Comparison of ENCODE assay signal across 18 cellular contexts in the genomic region with DNA sequence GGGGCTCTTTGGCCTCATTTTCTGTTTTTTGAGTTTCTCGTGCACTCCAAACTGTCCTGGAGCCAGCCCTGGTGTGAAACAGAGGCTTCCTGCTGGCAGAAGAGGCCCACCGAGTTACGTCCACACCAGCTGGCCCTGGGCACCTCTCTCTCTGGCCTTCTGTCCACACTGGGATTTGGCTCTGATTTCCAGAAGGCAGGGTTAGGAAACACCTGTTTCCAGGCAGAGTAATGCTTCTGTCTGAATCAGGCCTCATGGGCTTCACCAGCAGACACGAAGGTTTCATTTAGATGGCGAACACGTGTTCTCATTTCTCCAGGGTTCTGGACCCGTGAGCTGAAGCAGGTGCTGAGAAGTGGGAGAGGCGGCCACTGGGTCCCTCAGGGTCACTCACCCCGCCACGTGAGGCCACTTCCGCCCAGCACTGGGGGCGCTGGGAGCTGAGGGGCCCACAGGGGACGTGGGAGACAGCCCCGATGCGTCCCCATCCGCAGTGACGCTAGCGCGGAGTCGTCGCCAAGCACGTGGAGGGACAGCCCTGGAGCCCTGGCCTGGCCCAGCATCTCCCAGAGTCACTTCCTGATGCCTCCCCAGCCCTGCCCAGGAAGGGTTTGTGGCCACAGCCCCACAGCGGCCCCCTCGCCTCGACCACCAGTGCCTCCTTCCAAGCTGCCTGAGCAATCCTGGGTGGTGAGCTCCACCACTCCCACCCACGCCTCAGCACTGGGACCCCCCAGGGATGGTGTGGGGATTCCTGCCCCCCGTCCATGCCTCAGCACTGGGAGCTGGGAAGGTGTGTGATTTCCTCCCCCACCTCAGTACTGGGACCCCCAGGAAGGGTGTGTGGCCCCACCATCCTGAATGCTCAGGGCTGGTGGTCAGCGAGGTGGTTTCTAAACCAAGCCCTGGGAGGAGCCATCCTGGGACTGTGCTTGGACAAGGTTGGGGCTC. TPM values are rescaled to one million over a fixed set of nuclear protein-coding genes. Genes with fewer than 3 reads are reported as not detected.
DNase-seq lines count a peak whose midpoint lies in the region; ATAC-seq and TF ChIP-seq lines count a peak whose summit lies in the region.
"Had no signal": no experiment of that assay in that cellular context is flagged by ENCODE, and none has a peak within 500 bp of the region (broad histone marks: within the 10 kb centered on the region; RNA-seq: fewer than 3 reads in every experiment).

No MANE protein-coding gene starts in this region.

- H3K36me3 Mint-ChIP-seq in chondrocyte (ENCODE audit: low read depth) = no peaks in the 10 kb centered on the region
- H3K36me3 Mint-ChIP-seq: CD4-positive, CD25-positive, alpha-beta regulatory T cell had no signal

- DNase-seq in left ventricle myocardium superior (peak; percentile 28), Right ventricle myocardium inferior (ENCODE audit: missing footprints) (no peak), chondrocyte (ENCODE audit: low spot score) (peak; percentile 84), myocyte (ENCODE audit: low read depth) (peak; percentile 67), AML-193 (lab: John Stamatoyannopoulos, UW) (no peak), lower leg skin (ENCODE audit: low spot score in 2 of 2) (no peak)
- DNase-seq: CD4-positive, CD25-positive, alpha-beta regulatory T cell; COR-L47; DMS 273 treated with DMSO at 0.1 percent for 48 hours; GM23248; MV-4-11; NCI-H1694 treated with DMSO at 0.1 percent for 48 hours; OCI-M1; SHP77 treated with DMSO at 0.1 percent for 48 hours; SK-N-SH had no signal

- intact Hi-C loops in left ventricle myocardium superior (cut with micrococcal nuclease) (no loop called here), Right ventricle myocardium inferior (cut with DNase I) (no loop called here), lower leg skin (cut with DNase I; ENCODE audit: low total_unique reads) (no loop called here)

- no peak overlapping the region for H3K27ac Mint-ChIP-seq in chondrocyte (ENCODE audit: unreplicated experiment)
- H3K27ac Mint-ChIP-seq: CD4-positive, CD25-positive, alpha-beta regulatory T cell had no signal

- peaks cover 13% of the 10 kb centered on the region for H3K4me1 Mint-ChIP-seq in chondrocyte (ENCODE audit: low read depth)

- H3K9me3 Mint-ChIP-seq in chondrocyte (ENCODE audit: low read depth) = no peaks in the 10 kb centered on the region
- H3K9me3 Mint-ChIP-seq: CD4-positive, CD25-positive, alpha-beta regulatory T cell had no signal

- TF ChIP-seq CTCF in chondrocyte (IDR thresholded peaks at IDR 0.05) = no peak
- TF ChIP-seq CTCF in lower leg skin (IDR thresholded peaks at IDR 0.05) = no peak

- no peak overlapping the region for H3K4me3 Mint-ChIP-seq in chondrocyte (ENCODE audit: unreplicated experiment)
- H3K4me3 Mint-ChIP-seq: CD4-positive, CD25-positive, alpha-beta regulatory T cell had no signal

- no peaks in the 10 kb centered on the region for H3K27me3 Mint-ChIP-seq in chondrocyte (ENCODE audit: low read depth)
- H3K27me3 Mint-ChIP-seq: CD4-positive, CD25-positive, alpha-beta regulatory T cell had no signal

- WGBS in lower leg skin, 2 donors = 88 to 91% methylated on average over 24 to 27 of the region's 28 CpGs

- H3K4me3 ChIP-seq in lower leg skin (ENCODE audit: low read depth, poor library complexity, severe bottlenecking) = no peak overlapping the region
- H3K4me3 ChIP-seq: GM23248 had no signal

- ATAC-seq in left ventricle myocardium superior (no peak), Right ventricle myocardium inferior (no peak), HG03280 (IDR thresholded peaks at IDR 0.05; ENCODE audit: unreplicated experiment) (no peak)
- ATAC-seq: HCT116 had no signal

- TF ChIP-seq POLR2A in lower leg skin (IDR thresholded peaks at IDR 0.05) = no peak

RNA-seq across cellular contexts. Expression of a gene that starts 4.9 kb away (rescaled TPM):
- total RNA-seq in left ventricle myocardium superior (107 TPM), Right ventricle myocardium inferior (74.9 TPM), chondrocyte (not detected in 3 replicates), myocyte (11.2 and 21.9 TPM in 2 replicates), lower leg skin (not detected)
- 1.6 TPM for polyA plus RNA-seq in myocyte (2012)
- total RNA-seq: CD4-positive, CD25-positive, alpha-beta regulatory T cell; GM23248; NCI-H460 had no signal
- polyA plus RNA-seq: CD4-positive, CD25-positive, alpha-beta regulatory T cell; GM23248; SK-N-SH had no signal

RNA-seq across cellular contexts. Expression of a gene that starts 31.6 kb away (rescaled TPM):
- total RNA-seq in left ventricle myocardium superior (7.7 TPM), Right ventricle myocardium inferior (9.4 TPM), chondrocyte (8.0 to 10.4 TPM (median 9.6 TPM) in 3 replicates), myocyte (7.8 and 7.9 TPM in 2 replicates), lower leg skin (1 to 10 TPM; 3.0 to 6.2 (median 4.6) TPM)
- polyA plus RNA-seq in myocyte (2012) = 8.4 TPM

RNA-seq across cellular contexts. Expression of a gene that starts 31.8 kb away (rescaled TPM):
- 876 TPM for total RNA-seq in left ventricle myocardium superior
- 811 TPM for total RNA-seq in Right ventricle myocardium inferior
- 79.7 to 95.5 TPM (median 81.5 TPM) in 3 replicates for total RNA-seq in chondrocyte
- total RNA-seq in myocyte = 142 and 184 TPM in 2 replicates
- 117 TPM for polyA plus RNA-seq in myocyte (2012)
- 10 to 100 TPM; 59.9 to 70.4 (median 67.8) TPM for total RNA-seq in lower leg skin

Comparison
In these comparisons a context has a peak if more than half of its experiments do, and no peak if none do; other contexts are left out.
1. DNase-seq: peak in left ventricle myocardium superior (single experiment), chondrocyte (single experiment) and myocyte (single experiment); none in Right ventricle myocardium inferior (single experiment), AML-193 (0 of 2) and lower leg skin (0 of 2).
2. RNA of a gene that starts 4.9 kb away (total RNA-seq): 107 TPM in left ventricle myocardium superior (single experiment), 74.9 TPM in Right ventricle myocardium inferior (single experiment) and 11.2 to 21.9 TPM in myocyte; not detected in chondrocyte and not detected in lower leg skin; every median in the first group is over 10 times any median in the second.